Comparison of ENCODE assay signal across 17 cellular contexts in genomic region chr6:115885636-115886366, GRCh38.
A peak's percentile ranks its signal among the peaks of the same experiment; 100 is the strongest.
DNase-seq lines count a peak whose midpoint lies in the region; ATAC-seq and TF ChIP-seq lines count a peak whose summit lies in the region.
"Had no signal": no experiment of that assay in that cellular context is flagged by ENCODE, and none has a peak within 500 bp of the region (broad histone marks: within the 10 kb centered on the region; RNA-seq: fewer than 3 reads in every experiment).

No MANE protein-coding gene starts in this region.

- H3K9me3 Mint-ChIP-seq in Calu3 (ENCODE audit: low read depth, unreplicated experiment) (no peaks in the 10 kb centered on the region), osteocyte (ENCODE audit: unreplicated experiment) (no peaks in the 10 kb centered on the region)

- DNase-seq in Calu3 (no peak), esophagus muscularis mucosa (ENCODE audit: extremely low spot score) (no peak), osteocyte (ENCODE audit: extremely low spot score, unreplicated experiment) (no peak), NCI-H2196 (lab: John Stamatoyannopoulos, UW; ENCODE audit: unreplicated experiment) (no peak)
- DNase-seq: aorta, colonic mucosa, kidney glomerular epithelial cell, NCI-H1930, SIG-M5, small intestine had no signal

- WGBS in esophagus muscularis mucosa = 74% methylated on average over 4 of the region's 4 CpGs

- H3K36me3 ChIP-seq in esophagus muscularis mucosa = no peaks in the 10 kb centered on the region
- H3K36me3 ChIP-seq: colonic mucosa had no signal

- H3K4me1 ChIP-seq in esophagus muscularis mucosa = peaks cover 0 to 11% (median 3%) of the 10 kb centered on the region in 4 donors
- H3K4me1 ChIP-seq: colonic mucosa had no signal

- intact Hi-C loops in Calu3 (cut with micrococcal nuclease; ENCODE audit: unreplicated experiment) = no loop called here
- intact Hi-C loops in esophagus muscularis mucosa (cut with DNase I) = no loop called here

- BruUV-seq in Calu3 (replicated peaks; lab: Mats Ljungman, UMichigan) = no TSS peak

- H3K9me3 ChIP-seq in esophagus muscularis mucosa = no peaks in the 10 kb centered on the region
- H3K9me3 ChIP-seq: colonic mucosa had no signal

- CTCF ChIA-PET in Calu3 (lab: Charles Lee) = no interaction called here

- ATAC-seq in GM19025 (IDR thresholded peaks at IDR 0.05; ENCODE audit: low read depth, unreplicated experiment) (peak; percentile 49), GM21723 (IDR thresholded peaks at IDR 0.05; ENCODE audit: unreplicated experiment) (peak; percentile 76), HG03045 (IDR thresholded peaks at IDR 0.05; ENCODE audit: unreplicated experiment) (peak; percentile 53), HG03469 (IDR thresholded peaks at IDR 0.05; ENCODE audit: unreplicated experiment) (no peak)
- ATAC-seq: HCT116 had no signal

- no peak overlapping the region for H3K4me3 Mint-ChIP-seq in Calu3 (ENCODE audit: low read depth, unreplicated experiment)
- H3K4me3 Mint-ChIP-seq in osteocyte (ENCODE audit: unreplicated experiment) = no peak overlapping the region

- no peak for TF ChIP-seq POLR2A in esophagus muscularis mucosa (IDR thresholded peaks at IDR 0.05; ENCODE audit: low read depth)

- no peak overlapping the region for H3K4me3 ChIP-seq in esophagus muscularis mucosa
- H3K4me3 ChIP-seq: colonic mucosa had no signal

- TF ChIP-seq EP300 in esophagus muscularis mucosa (IDR thresholded peaks at IDR 0.05) = no peak

- H3K27ac Mint-ChIP-seq in Calu3 (ENCODE audit: unreplicated experiment) = peak overlapping the region; percentile 19
- H3K27ac Mint-ChIP-seq in osteocyte (ENCODE audit: unreplicated experiment) = no peak overlapping the region

- TF ChIP-seq CTCF in Calu3 (IDR thresholded peaks at IDR 0.05; ENCODE audit: unreplicated experiment) = no peak
- TF ChIP-seq CTCF in esophagus muscularis mucosa (IDR thresholded peaks at IDR 0.05) = no peak
- TF ChIP-seq CTCF in osteocyte (IDR thresholded peaks at IDR 0.05) = no peak

- no peaks in the 10 kb centered on the region for H3K27me3 ChIP-seq in esophagus muscularis mucosa
- H3K27me3 ChIP-seq: colonic mucosa had no signal

- H3K27me3 Mint-ChIP-seq in Calu3 (ENCODE audit: unreplicated experiment) (no peaks in the 10 kb centered on the region), osteocyte (ENCODE audit: unreplicated experiment) (peaks cover 3% of the 10 kb centered on the region)

- H3K36me3 Mint-ChIP-seq in Calu3 (ENCODE audit: insufficient read depth, unreplicated experiment) (peaks cover 10% of the 10 kb centered on the region), osteocyte (ENCODE audit: unreplicated experiment) (no peaks in the 10 kb centered on the region)

- H3K27ac ChIP-seq in esophagus muscularis mucosa (replicated peaks in 1 of 4) = no peak overlapping the region
- H3K27ac ChIP-seq: 22Rv1, colonic mucosa, epithelial cell of prostate had no signal

- peaks cover 22% of the 10 kb centered on the region for H3K4me1 Mint-ChIP-seq in Calu3 (ENCODE audit: low read depth, unreplicated experiment)
- peaks cover under 1% of the 10 kb centered on the region for H3K4me1 Mint-ChIP-seq in osteocyte (ENCODE audit: unreplicated experiment)
